8 cellular contexts compared by ENCODE assay signal in genomic region chr7:75639893-75640600, GRCh38.
DNase-seq lines count a peak whose midpoint lies in the region; ATAC-seq and TF ChIP-seq lines count a peak whose summit lies in the region.

No MANE protein-coding gene starts in this region.

- H3K9ac ChIP-seq in iPS-15b (ENCODE audit: low read depth, low read length) (peak overlapping the region; percentile 91), stomach smooth muscle (ENCODE audit: low read length in 2 of 2) (peak overlapping the region in 1 of 2 donors; percentile 48)

- no peak for TF ChIP-seq CTCF in WTC11 (IDR thresholded peaks at IDR 0.05)

- H3K9me3 Mint-ChIP-seq in activated CD4-positive, alpha-beta T cell treated with anti-CD3 and anti-CD28 coated beads, Interleukin-2, amount 10 ng/mL, durations not matched to agents 7 days and 5 days: no peaks in the 10 kb centered on the region
- H3K9me3 Mint-ChIP-seq in WTC11: no peaks in the 10 kb centered on the region; the same call in 1 of the 2 replicates

- CTCF ChIA-PET in activated CD4-positive, alpha-beta T cell treated with anti-CD3 and anti-CD28 coated beads, Interleukin-2, amount 10 ng/mL, durations not matched to agents 7 days and 5 days (lab: Charles Lee): no interaction called here
- CTCF ChIA-PET in WTC11 (lab: Charles Lee): interaction anchor here (0.6 to 1.5 kb wide), 6 partner anchors 10 to 620 kb away, joined by 3 to 6 read pairs (median 5); no protein-coding TSS in a partner anchor

- no peaks in the 10 kb centered on the region for H3K36me3 ChIP-seq in iPS-15b (ENCODE audit: control insufficient read depth, insufficient read depth, low read length)
- no peaks in the 10 kb centered on the region for H3K36me3 ChIP-seq in stomach smooth muscle (ENCODE audit: control insufficient read depth in 2 of 2, insufficient read depth in 2 of 2, low read length in 2 of 2)

- peaks cover 13% of the 10 kb centered on the region for H3K4me1 ChIP-seq in iPS-15b (ENCODE audit: control insufficient read depth, insufficient read depth, low read length)
- H3K4me1 ChIP-seq in stomach smooth muscle (ENCODE audit: control insufficient read depth, insufficient read depth, low read length): peaks cover 16% of the 10 kb centered on the region

- no peak overlapping the region for H3K27ac Mint-ChIP-seq in activated CD4-positive, alpha-beta T cell treated with anti-CD3 and anti-CD28 coated beads, Interleukin-2, amount 10 ng/mL, durations not matched to agents 7 days and 5 days
- peak overlapping the region; percentile 100 for H3K27ac Mint-ChIP-seq in WTC11

- H3K4me3 ChIP-seq in iPS-15b (ENCODE audit: low read depth, low read length) (peak overlapping the region; percentile 66), stomach smooth muscle (ENCODE audit: low read length in 2 of 2) (peak overlapping the region; percentile 62 to 74)

- H3K4me3 Mint-ChIP-seq in activated CD4-positive, alpha-beta T cell treated with anti-CD3 and anti-CD28 coated beads, Interleukin-2, amount 10 ng/mL, durations not matched to agents 7 days and 5 days: peak overlapping the region; percentile 76
- peak overlapping the region; percentile 91 for H3K4me3 Mint-ChIP-seq in WTC11

- no peak overlapping the region for H3K27ac ChIP-seq in stomach smooth muscle (ENCODE audit: low read length)

- ATAC-seq in WTC11 (peak; percentile 4; the same call in 1 of the 2 replicates), GM18498 (IDR thresholded peaks at IDR 0.05; ENCODE audit: unreplicated experiment) (no peak)

- DNase-seq in activated CD4-positive, alpha-beta T cell treated with anti-CD3 and anti-CD28 coated beads, Interleukin-2, amount 10 ng/mL, durations not matched to agents 7 days and 5 days: no peak
- DNase-seq in activated CD4-positive, alpha-beta T cell treated with anti-CD3 and anti-CD28 coated beads for 1 hour: no peak
- DNase-seq in WTC11 (ENCODE audit: low spot score) (no peak), 8988T (no peak), Ammon's horn (ENCODE audit: low spot score) (no peak)

- peaks cover 22% of the 10 kb centered on the region for H3K27me3 Mint-ChIP-seq in activated CD4-positive, alpha-beta T cell treated with anti-CD3 and anti-CD28 coated beads, Interleukin-2, amount 10 ng/mL, durations not matched to agents 7 days and 5 days
- H3K27me3 Mint-ChIP-seq in WTC11 (ENCODE audit: low read depth): no peaks in the 10 kb centered on the region

- H3K27me3 ChIP-seq in iPS-15b (ENCODE audit: control insufficient read depth, insufficient read depth, low read length): no peaks in the 10 kb centered on the region
- no peaks in the 10 kb centered on the region for H3K27me3 ChIP-seq in stomach smooth muscle (ENCODE audit: control insufficient read depth in 1 of 2, insufficient read depth in 2 of 2, low read length in 2 of 2)

- H3K9me3 ChIP-seq in iPS-15b (ENCODE audit: control insufficient read depth, insufficient read depth, low read length): no peaks in the 10 kb centered on the region
- H3K9me3 ChIP-seq in stomach smooth muscle (ENCODE audit: control insufficient read depth in 2 of 2, low read length in 2 of 2): peaks cover 0 to 5% of the 10 kb centered on the region in 2 donors

- POLR2A ChIA-PET in activated CD4-positive, alpha-beta T cell treated with anti-CD3 and anti-CD28 coated beads, Interleukin-2, amount 10 ng/mL, durations not matched to agents 7 days and 5 days (lab: Charles Lee): no interaction called here
- POLR2A ChIA-PET in WTC11 (lab: Charles Lee): interaction anchor here (0.6 kb wide), 1 partner anchor 91 kb away, joined by 3 read pairs; no protein-coding TSS in a partner anchor

- peaks cover 1% of the 10 kb centered on the region for H3K36me3 Mint-ChIP-seq in activated CD4-positive, alpha-beta T cell treated with anti-CD3 and anti-CD28 coated beads, Interleukin-2, amount 10 ng/mL, durations not matched to agents 7 days and 5 days (ENCODE audit: low read depth)
- H3K36me3 Mint-ChIP-seq in WTC11: peaks cover 5% of the 10 kb centered on the region

- peaks cover 10% of the 10 kb centered on the region for H3K4me1 Mint-ChIP-seq in activated CD4-positive, alpha-beta T cell treated with anti-CD3 and anti-CD28 coated beads, Interleukin-2, amount 10 ng/mL, durations not matched to agents 7 days and 5 days
- H3K4me1 Mint-ChIP-seq in WTC11: peaks cover 49% of the 10 kb centered on the region

TF ChIP-seq in WTC11, 78 proteins besides CTCF, POLR2A, EP300 and RAD21:
- 0 out of 2 replicates have a peak, but pooled peaks have one; percentile 19 for TF ChIP-seq EMX1 (CRISPR knock-in tag; IDR thresholded peaks at IDR 0.05)
- TF ChIP-seq ZBTB43 (CRISPR knock-in tag; IDR thresholded peaks at IDR 0.05): no peak; the same call in 1 of the 2 replicates
- TF ChIP-seq, protein P1, sequence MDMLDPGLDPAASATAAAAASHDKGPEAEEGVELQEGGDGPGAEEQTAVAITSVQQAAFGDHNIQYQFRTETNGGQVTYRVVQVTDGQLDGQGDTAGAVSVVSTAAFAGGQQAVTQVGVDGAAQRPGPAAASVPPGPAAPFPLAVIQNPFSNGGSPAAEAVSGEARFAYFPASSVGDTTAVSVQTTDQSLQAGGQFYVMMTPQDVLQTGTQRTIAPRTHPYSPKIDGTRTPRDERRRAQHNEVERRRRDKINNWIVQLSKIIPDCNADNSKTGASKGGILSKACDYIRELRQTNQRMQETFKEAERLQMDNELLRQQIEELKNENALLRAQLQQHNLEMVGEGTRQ (CRISPR knock-in tag; IDR thresholded peaks at IDR 0.05): peak; percentile 57; the same call in 1 of the 2 replicates
- TF ChIP-seq, protein P2, sequence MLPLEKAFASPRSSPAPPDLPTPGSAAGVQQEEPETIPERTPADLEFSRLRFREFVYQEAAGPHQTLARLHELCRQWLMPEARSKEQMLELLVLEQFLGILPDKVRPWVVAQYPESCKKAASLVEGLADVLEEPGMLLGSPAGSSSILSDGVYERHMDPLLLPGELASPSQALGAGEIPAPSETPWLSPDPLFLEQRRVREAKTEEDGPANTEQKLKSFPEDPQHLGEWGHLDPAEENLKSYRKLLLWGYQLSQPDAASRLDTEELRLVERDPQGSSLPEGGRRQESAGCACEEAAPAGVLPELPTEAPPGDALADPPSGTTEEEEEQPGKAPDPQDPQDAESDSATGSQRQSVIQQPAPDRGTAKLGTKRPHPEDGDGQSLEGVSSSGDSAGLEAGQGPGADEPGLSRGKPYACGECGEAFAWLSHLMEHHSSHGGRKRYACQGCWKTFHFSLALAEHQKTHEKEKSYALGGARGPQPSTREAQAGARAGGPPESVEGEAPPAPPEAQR (CRISPR knock-in tag; IDR thresholded peaks at IDR 0.05): no peak
- TF ChIP-seq MAX (CRISPR knock-in tag; IDR thresholded peaks at IDR 0.05): peak; percentile 44; the same call in 1 of the 2 replicates
- no peak for TF ChIP-seq ZNF232 (CRISPR knock-in tag; IDR thresholded peaks at IDR 0.05)
- no peak for TF ChIP-seq OVOL2 (CRISPR knock-in tag; IDR thresholded peaks at IDR 0.05; ENCODE audit: borderline replicate concordance)
- TF ChIP-seq, protein P3, sequence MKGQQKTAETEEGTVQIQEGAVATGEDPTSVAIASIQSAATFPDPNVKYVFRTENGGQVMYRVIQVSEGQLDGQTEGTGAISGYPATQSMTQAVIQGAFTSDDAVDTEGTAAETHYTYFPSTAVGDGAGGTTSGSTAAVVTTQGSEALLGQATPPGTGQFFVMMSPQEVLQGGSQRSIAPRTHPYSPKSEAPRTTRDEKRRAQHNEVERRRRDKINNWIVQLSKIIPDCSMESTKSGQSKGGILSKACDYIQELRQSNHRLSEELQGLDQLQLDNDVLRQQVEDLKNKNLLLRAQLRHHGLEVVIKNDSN (CRISPR knock-in tag; IDR thresholded peaks at IDR 0.05): peak; percentile 34; the same call in 1 of the 2 replicates
- TF ChIP-seq RELA (CRISPR knock-in tag; IDR thresholded peaks at IDR 0.05; ENCODE audit: borderline replicate concordance): no peak
